ENCODE assay signal across 12 cellular contexts in genomic region chr7:151592868-151593486, GRCh38.
DNase-seq lines count a peak whose midpoint lies in the region; ATAC-seq, FAIRE-seq and TF ChIP-seq lines count a peak whose summit lies in the region.
"Had no signal": no experiment of that assay in that cellular context is flagged by ENCODE, and none has a peak within 500 bp of the region (broad histone marks: within the 10 kb centered on the region; RNA-seq: fewer than 3 reads in every experiment).

No MANE protein-coding gene starts in this region.

- H3K9me3 Mint-ChIP-seq in naive thymus-derived CD4-positive, alpha-beta T cell: no peaks in the 10 kb centered on the region

- TF ChIP-seq CTCF in bronchial epithelial cell (IDR thresholded peaks at IDR 0.05; ENCODE audit: insufficient read depth, low read length, severe bottlenecking): no peak

- H3K4me3 ChIP-seq in bronchial epithelial cell (ENCODE audit: low read depth, low read length): no peak overlapping the region
- H3K4me3 ChIP-seq in naive thymus-derived CD4-positive, alpha-beta T cell (ENCODE audit: low read length): no peak overlapping the region
- H3K4me3 ChIP-seq: body of pancreas had no signal

- DNase-seq in ACHN (peak; percentile 98), HS-27A (ENCODE audit: low read depth) (peak; percentile 64), bronchial epithelial cell (ENCODE audit: low read depth) (peak; percentile 95), kidney tubule cell (ENCODE audit: low spot score) (peak; percentile 97), NCI-H82 (lab: John Stamatoyannopoulos, UW) (no peak), GM12892 (ENCODE audit: insufficient read length) (no peak)
- no peak for DNase-seq in naive thymus-derived CD4-positive, alpha-beta T cell
- DNase-seq: body of pancreas, NCI-H1436, small intestine had no signal

- TF ChIP-seq POLR2A in GM12892 (IDR thresholded peaks at IDR 0.05; ENCODE audit: low read depth, low read length): no peak

- H3K27me3 Mint-ChIP-seq in naive thymus-derived CD4-positive, alpha-beta T cell: no peaks in the 10 kb centered on the region

- CTCF ChIA-PET in naive thymus-derived CD4-positive, alpha-beta T cell (lab: Charles Lee): interaction anchor here (0.8 kb wide), 1 partner anchor 481 kb away, joined by 3 read pairs; no protein-coding TSS in a partner anchor

- intact Hi-C loops in naive thymus-derived CD4-positive, alpha-beta T cell (cut with micrococcal nuclease): no loop called here

- in situ Hi-C loops in ACHN (cut with HindIII; ENCODE audit: low pct_ligation_motif_present, low pct_unique_long_range_greater_than_20kb, low sequenced_read_pairs): no loop called here

- ATAC-seq in activated CD4-positive, CD25-positive, alpha-beta regulatory T cell treated with anti-CD3 and anti-CD28 coated beads, Interleukin-2, amount 50 U/mL, for 24 hours: no peak
- no peak for ATAC-seq in naive thymus-derived CD4-positive, alpha-beta T cell
- ATAC-seq: body of pancreas had no signal

- H3K27ac Mint-ChIP-seq in naive thymus-derived CD4-positive, alpha-beta T cell: peak overlapping the region in 1 of 9 donors; percentile 6
- H3K27ac Mint-ChIP-seq: CD14-positive monocyte had no signal

- no peaks in the 10 kb centered on the region for H3K27me3 ChIP-seq in bronchial epithelial cell (ENCODE audit: control insufficient read depth, insufficient read depth, low read length)
- no peaks in the 10 kb centered on the region for H3K27me3 ChIP-seq in naive thymus-derived CD4-positive, alpha-beta T cell (ENCODE audit: control insufficient read depth in 2 of 2, insufficient read depth in 2 of 2, low read length in 2 of 2)
- H3K27me3 ChIP-seq: body of pancreas had no signal

- FAIRE-seq in bronchial epithelial cell (lab: Jason Lieb, UNC): no peak
- FAIRE-seq in GM12892 (lab: Jason Lieb, UNC): no peak
- FAIRE-seq: small intestine had no signal

- peaks cover 0 to 27% (median 18%) of the 10 kb centered on the region in 7 donors for H3K4me1 Mint-ChIP-seq in naive thymus-derived CD4-positive, alpha-beta T cell
- H3K4me1 Mint-ChIP-seq: CD14-positive monocyte had no signal

- POLR2A ChIA-PET in naive thymus-derived CD4-positive, alpha-beta T cell (lab: Charles Lee): no interaction called here

- no peak overlapping the region for H3K4me3 Mint-ChIP-seq in naive thymus-derived CD4-positive, alpha-beta T cell
- H3K4me3 Mint-ChIP-seq: CD14-positive monocyte had no signal

- H3K27ac ChIP-seq in naive thymus-derived CD4-positive, alpha-beta T cell (ENCODE audit: low read depth, low read length): no peak overlapping the region
- H3K27ac ChIP-seq: body of pancreas had no signal

- H3K36me3 Mint-ChIP-seq in naive thymus-derived CD4-positive, alpha-beta T cell: peaks cover 0 to 35% (median 8%) of the 10 kb centered on the region in 5 donors

- H3K9me3 ChIP-seq in naive thymus-derived CD4-positive, alpha-beta T cell (ENCODE audit: control insufficient read depth in 2 of 3, low read length in 3 of 3): no peaks in the 10 kb centered on the region
- H3K9me3 ChIP-seq: body of pancreas had no signal

- peaks cover 1% of the 10 kb centered on the region for H3K36me3 ChIP-seq in bronchial epithelial cell (ENCODE audit: control insufficient read depth, insufficient read depth, low read length)
- H3K36me3 ChIP-seq in naive thymus-derived CD4-positive, alpha-beta T cell (ENCODE audit: control insufficient read depth in 2 of 3, insufficient read depth in 3 of 3, low read length in 3 of 3): peaks cover 0 to 33% (median 0%) of the 10 kb centered on the region in 3 experiments

- H3K4me1 ChIP-seq in naive thymus-derived CD4-positive, alpha-beta T cell (ENCODE audit: control insufficient read depth in 2 of 2, insufficient read depth in 2 of 2, low read length in 2 of 2): no peaks in the 10 kb centered on the region
- H3K4me1 ChIP-seq: body of pancreas had no signal

Comparison
In these comparisons a context has a peak if more than half of its experiments do, and no peak if none do; other contexts are left out.
1. DNase-seq: peak in ACHN (single experiment), HS-27A (single experiment), bronchial epithelial cell (single experiment) and kidney tubule cell (single experiment); none in NCI-H82 (single experiment), naive thymus-derived CD4-positive, alpha-beta T cell (0 of 9) and GM12892 (single experiment).